17 cellular contexts compared by ENCODE assay signal in the genomic region with DNA sequence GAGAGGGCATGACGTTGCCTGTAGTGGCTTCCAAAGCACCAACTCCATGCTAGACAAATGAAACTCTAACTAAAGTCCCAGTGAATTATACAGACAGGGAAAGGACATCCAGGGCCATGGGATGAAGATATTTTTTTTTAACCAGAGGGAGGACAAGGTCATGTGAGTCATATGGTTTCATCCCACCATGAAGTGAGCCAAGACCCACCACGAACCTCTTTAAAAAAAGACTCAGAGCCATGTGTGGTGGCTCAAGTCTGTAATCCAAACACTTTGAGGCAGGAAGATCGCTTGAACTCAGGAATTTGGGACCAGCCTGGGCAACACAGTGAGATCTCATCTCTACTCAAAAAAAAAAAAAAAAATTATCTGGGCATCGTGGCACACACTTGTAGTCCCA.
DNase-seq lines count a peak whose midpoint lies in the region; ATAC-seq and TF ChIP-seq lines count a peak whose summit lies in the region.
"Had no signal": no experiment of that assay in that cellular context is flagged by ENCODE, and none has a peak within 500 bp of the region (broad histone marks: within the 10 kb centered on the region; RNA-seq: fewer than 3 reads in every experiment).

No MANE protein-coding gene starts in this region.

- no peak overlapping the region for H2BK120ac ChIP-seq in neuronal stem cell (ENCODE audit: low read depth, low read length)

- peaks cover 8 to 16% of the 10 kb centered on the region in 2 donors for H3K4me1 ChIP-seq in neuronal stem cell (ENCODE audit: control insufficient read depth in 2 of 2, insufficient read depth in 1 of 2, low read depth in 1 of 2, low read length in 2 of 2)
- H3K4me1 ChIP-seq in transverse colon: peaks cover 0 to 8% (median 5%) of the 10 kb centered on the region in 4 donors
- H3K4me1 ChIP-seq: HAP-1 had no signal

- no peak overlapping the region for H2AFZ ChIP-seq in neuronal stem cell (ENCODE audit: low read length)

- no peaks in the 10 kb centered on the region for H3K4me1 Mint-ChIP-seq in stimulated activated naive CD8-positive, alpha-beta T cell treated with anti-CD3 and anti-CD28 coated beads, Interleukin-15, amount 100 ng/mL, for 72 hours
- H3K4me1 Mint-ChIP-seq: CD14-positive monocyte had no signal

- no peak overlapping the region for H3K14ac ChIP-seq in neuronal stem cell (ENCODE audit: low read length)

- no peak for TF ChIP-seq EP300 in transverse colon (IDR thresholded peaks at IDR 0.05; ENCODE audit: low read depth)

- H3K9ac ChIP-seq in neuronal stem cell (ENCODE audit: low read depth, low read length, poor library complexity): no peak overlapping the region

- no CpG with 5 or more reads among the region's 4 CpGs for WGBS in neuronal stem cell (ENCODE audit: extremely low coverage in 2 of 2, insufficient read length in 2 of 2, insufficient replicate concordance in 1 of 2), 2 donors
- WGBS in transverse colon (ENCODE audit: low coverage in 1 of 2), 2 donors: 60 to 61% methylated on average over 1 to 4 of the region's 4 CpGs

- H3K23ac ChIP-seq in neuronal stem cell (ENCODE audit: low read depth, low read length, poor library complexity): no peak overlapping the region

- no peak overlapping the region for H4K91ac ChIP-seq in neuronal stem cell (ENCODE audit: low read depth, low read length, poor library complexity)

- DNase-seq in EH (ENCODE audit: low read depth) (peak; percentile 41), M059J (ENCODE audit: low read depth) (peak; percentile 43), fibroblast of mammary gland (ENCODE audit: low read depth) (peak; percentile 50), neuronal stem cell (ENCODE audit: low spot score) (no peak), transverse colon (no peak)
- DNase-seq in central memory CD4-positive, alpha-beta T cell: no peak
- DNase-seq in stimulated activated naive CD8-positive, alpha-beta T cell treated with anti-CD3 and anti-CD28 coated beads, Interleukin-15, amount 100 ng/mL, for 72 hours: no peak
- DNase-seq: CD4-positive, alpha-beta T cell; CD8-positive, alpha-beta memory T cell; DMS 273 treated with DMSO at 0.1 percent for 48 hours; DMS79; GF-D8; GOT3; HFFc6 had no signal

- H3K4ac ChIP-seq in neuronal stem cell (ENCODE audit: low read length): no peak overlapping the region

- no peak overlapping the region for H2BK5ac ChIP-seq in neuronal stem cell (ENCODE audit: low read length)

- H3K4me3 ChIP-seq in fibroblast of mammary gland (ENCODE audit: control insufficient read depth, low read depth, low read length): no peak overlapping the region
- H3K4me3 ChIP-seq in neuronal stem cell (ENCODE audit: low read length in 2 of 2): no peak overlapping the region
- H3K4me3 ChIP-seq in transverse colon: no peak overlapping the region
- H3K4me3 ChIP-seq: HAP-1 had no signal

- no peaks in the 10 kb centered on the region for H3K36me3 ChIP-seq in neuronal stem cell (replicated peaks in 1 of 2; ENCODE audit: control insufficient read depth in 2 of 2, insufficient read depth in 2 of 2, low read length in 2 of 2)
- H3K36me3 ChIP-seq in transverse colon: no peaks in the 10 kb centered on the region
- H3K36me3 ChIP-seq: HAP-1 had no signal

- no peak overlapping the region for H3K27ac Mint-ChIP-seq in stimulated activated naive CD8-positive, alpha-beta T cell treated with anti-CD3 and anti-CD28 coated beads, Interleukin-15, amount 100 ng/mL, for 72 hours
- H3K27ac Mint-ChIP-seq: CD14-positive monocyte; CD4-positive, alpha-beta T cell; HFFc6 had no signal

- H2BK12ac ChIP-seq in neuronal stem cell (ENCODE audit: low read length): no peak overlapping the region

- H3K27ac ChIP-seq in neuronal stem cell (replicated peaks; ENCODE audit: low read length) (no peak overlapping the region), transverse colon (no peak overlapping the region)

- no peaks in the 10 kb centered on the region for H3K79me1 ChIP-seq in neuronal stem cell (ENCODE audit: low read depth, low read length)

- no peak overlapping the region for H3K4me3 Mint-ChIP-seq in stimulated activated naive CD8-positive, alpha-beta T cell treated with anti-CD3 and anti-CD28 coated beads, Interleukin-15, amount 100 ng/mL, for 72 hours
- H3K4me3 Mint-ChIP-seq: CD4-positive, alpha-beta T cell; CD8-positive, alpha-beta memory T cell; HFFc6 had no signal

- H3K4me2 ChIP-seq in neuronal stem cell (ENCODE audit: insufficient read depth, low read length, poor library complexity, severe bottlenecking): no peak overlapping the region

- no peaks in the 10 kb centered on the region for H3K9me3 Mint-ChIP-seq in stimulated activated naive CD8-positive, alpha-beta T cell treated with anti-CD3 and anti-CD28 coated beads, Interleukin-15, amount 100 ng/mL, for 72 hours
- H3K9me3 Mint-ChIP-seq: CD4-positive, alpha-beta T cell; HFFc6 had no signal

- TF ChIP-seq POLR2A in transverse colon (IDR thresholded peaks at IDR 0.05): no peak

- peaks cover 9% of the 10 kb centered on the region for H3K27me3 Mint-ChIP-seq in stimulated activated naive CD8-positive, alpha-beta T cell treated with anti-CD3 and anti-CD28 coated beads, Interleukin-15, amount 100 ng/mL, for 72 hours

- ATAC-seq in HG02588 (IDR thresholded peaks at IDR 0.05; ENCODE audit: unreplicated experiment): no peak
- ATAC-seq in stimulated activated naive CD8-positive, alpha-beta T cell treated with anti-CD3 and anti-CD28 coated beads, Interleukin-15, amount 100 ng/mL, for 72 hours: no peak

- no peak overlapping the region for H4K8ac ChIP-seq in neuronal stem cell (ENCODE audit: low read depth, low read length)

- intact Hi-C loops in transverse colon (cut with DNase I; ENCODE audit: low total_unique reads): no loop called here

- no peak overlapping the region for H2BK15ac ChIP-seq in neuronal stem cell (ENCODE audit: low read length)

- H3K18ac ChIP-seq in neuronal stem cell (ENCODE audit: low read length): peak overlapping the region; percentile 20

- H2AK5ac ChIP-seq in neuronal stem cell (ENCODE audit: low read depth, low read length): no peak overlapping the region

- H3K27me3 ChIP-seq in neuronal stem cell (ENCODE audit: control insufficient read depth in 3 of 3, insufficient read depth in 3 of 3, low read depth in 1 of 3, low read length in 3 of 3): peaks cover 0 to 14% (median 0%) of the 10 kb centered on the region in 3 experiments
- H3K27me3 ChIP-seq in transverse colon: no peaks in the 10 kb centered on the region

- H3K9me3 ChIP-seq in neuronal stem cell (replicated peaks in 1 of 2; ENCODE audit: control insufficient read depth in 2 of 2, insufficient read depth in 1 of 2, low read depth in 1 of 2, low read length in 2 of 2) (peaks cover 0 to 10% of the 10 kb centered on the region in 2 donors), transverse colon (no peaks in the 10 kb centered on the region)
- H3K9me3 ChIP-seq: HAP-1 had no signal

- in situ Hi-C loops in transverse colon (cut with MboI; ENCODE audit: low pct_ligation_motif_present in 1 of 4, low pct_unique_long_range_greater_than_20kb in 1 of 4, low sequenced_read_pairs in 3 of 4): no loop called here

- TF ChIP-seq CTCF in fibroblast of mammary gland (conservative IDR thresholded peaks at IDR 0.05; ENCODE audit: control insufficient read depth, insufficient read depth, low read depth, low read length): no peak
- TF ChIP-seq CTCF in transverse colon (IDR thresholded peaks at IDR 0.05): no peak

Comparison
In these comparisons a context has a peak if more than half of its experiments do, and no peak if none do; other contexts are left out.
1. DNase-seq: peak in EH (single experiment), M059J (single experiment) and fibroblast of mammary gland (single experiment); none in neuronal stem cell (single experiment), transverse colon (single experiment), central memory CD4-positive, alpha-beta T cell (single experiment) and stimulated activated naive CD8-positive, alpha-beta T cell treated with anti-CD3 and anti-CD28 coated beads, Interleukin-15, amount 100 ng/mL, for 72 hours (0 of 2).